15 cellular contexts compared by ENCODE assay signal in the genomic region with DNA sequence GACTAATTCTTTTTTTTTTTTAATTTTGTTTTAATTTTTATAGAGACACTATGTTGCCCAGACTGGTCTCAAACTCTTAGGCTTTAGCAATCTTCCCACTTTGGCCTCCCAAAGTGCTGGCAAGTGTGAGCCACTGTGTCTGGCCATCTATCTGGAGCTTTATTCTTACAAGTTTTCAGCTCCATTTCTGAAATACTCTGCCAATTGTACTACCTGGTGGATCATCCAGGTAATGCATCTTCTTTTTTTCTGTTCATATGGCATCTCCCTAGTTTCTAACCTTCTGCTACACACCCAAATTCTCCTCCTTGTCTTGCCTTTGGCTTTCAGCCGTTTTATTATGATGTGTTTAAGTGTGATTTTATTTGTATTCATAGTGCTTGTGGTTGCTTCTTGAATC. TPM values are rescaled to one million over a fixed set of nuclear protein-coding genes. Genes with fewer than 3 reads are reported as not detected.
DNase-seq lines count a peak whose midpoint lies in the region; ATAC-seq and TF ChIP-seq lines count a peak whose summit lies in the region.
"Had no signal": no experiment of that assay in that cellular context is flagged by ENCODE, and none has a peak within 500 bp of the region (broad histone marks: within the 10 kb centered on the region; RNA-seq: fewer than 3 reads in every experiment).

No MANE protein-coding gene starts in this region.

- H3K27me3 Mint-ChIP-seq in endothelial cell (ENCODE audit: unreplicated experiment) = peaks cover 2% of the 10 kb centered on the region
- H3K27me3 Mint-ChIP-seq in type B pancreatic cell = peaks cover 33% of the 10 kb centered on the region

- CTCF ChIA-PET in PC-3 (lab: Charles Lee) = interaction anchor here (0.5 to 1.4 kb wide), 17 partner anchors 8 to 517 kb away, joined by 3 to 34 read pairs (median 4); partner anchors contain the start of gene RTKN2

- H3K4me3 Mint-ChIP-seq in endothelial cell (ENCODE audit: unreplicated experiment) = no peak overlapping the region
- H3K4me3 Mint-ChIP-seq in type B pancreatic cell = no peak overlapping the region
- H3K4me3 Mint-ChIP-seq: naive thymus-derived CD4-positive, alpha-beta T cell had no signal

- H3K27me3 ChIP-seq in PC-3 (ENCODE audit: low read length) = no peaks in the 10 kb centered on the region
- peaks cover 0 to 18% (median 5%) of the 10 kb centered on the region in 7 donors for H3K27me3 ChIP-seq in heart right ventricle
- H3K27me3 ChIP-seq: esophagus muscularis mucosa, suprapubic skin had no signal

- no peaks in the 10 kb centered on the region for H3F3A ChIP-seq in PC-3 (ENCODE audit: low read length, unreplicated experiment)

- H3K4me1 Mint-ChIP-seq in endothelial cell (ENCODE audit: unreplicated experiment) (no peaks in the 10 kb centered on the region), type B pancreatic cell (ENCODE audit: unreplicated experiment) (no peaks in the 10 kb centered on the region)
- H3K4me1 Mint-ChIP-seq: naive thymus-derived CD4-positive, alpha-beta T cell had no signal

- intact Hi-C loops in PC-3 (cut with micrococcal nuclease) = loop anchor here (1.0 to 5.0 kb wide), 3 partner anchors 40 to 377 kb away; partner anchors contain the start of gene ZNF365
- intact Hi-C loops in heart right ventricle (cut with DNase I) = no loop called here

- POLR2A ChIA-PET in PC-3 (lab: Charles Lee; ENCODE audit: unreplicated experiment) = interaction anchor here (0.5 to 0.7 kb wide), 3 partner anchors 32 to 378 kb away, joined by 3 to 4 read pairs (median 4); no protein-coding TSS in a partner anchor

- H3K27ac Mint-ChIP-seq in endothelial cell (ENCODE audit: unreplicated experiment) (no peak overlapping the region), type B pancreatic cell (no peak overlapping the region)
- H3K27ac Mint-ChIP-seq: naive thymus-derived CD4-positive, alpha-beta T cell had no signal

- H3K9me2 ChIP-seq in PC-3 (replicated peaks; ENCODE audit: low read length) = no peaks in the 10 kb centered on the region

- no peak overlapping the region for H3K27ac ChIP-seq in PC-3 (ENCODE audit: low read length)
- H3K27ac ChIP-seq in heart right ventricle = no peak overlapping the region
- H3K27ac ChIP-seq: esophagus muscularis mucosa, suprapubic skin had no signal

- H3K36me3 ChIP-seq in PC-3 (ENCODE audit: low read depth, low read length) (no peaks in the 10 kb centered on the region), heart right ventricle (no peaks in the 10 kb centered on the region)
- H3K36me3 ChIP-seq: esophagus muscularis mucosa, suprapubic skin had no signal

- no peaks in the 10 kb centered on the region for H4K20me1 ChIP-seq in PC-3 (ENCODE audit: low read length)

- peak; percentile 91 for TF ChIP-seq CTCF in PC-3 (conservative IDR thresholded peaks at IDR 0.05; ENCODE audit: low read depth, low read length)
- peak; percentile 46 for TF ChIP-seq CTCF in endothelial cell (IDR thresholded peaks at IDR 0.05; ENCODE audit: unreplicated experiment)
- peak; percentile 48 for TF ChIP-seq CTCF in type B pancreatic cell (conservative IDR thresholded peaks at IDR 0.05)
- no peak for TF ChIP-seq CTCF in heart right ventricle (IDR thresholded peaks at IDR 0.05)

- no TSS peak for BruUV-seq in PC-3 (replicated peaks; lab: Mats Ljungman, UMichigan)

- WGBS in heart right ventricle, 2 donors = 0 to 35% methylated on average over 1 of the region's 1 CpG

- no peak overlapping the region for H3K4me3 ChIP-seq in PC-3 (ENCODE audit: low read length)
- no peak overlapping the region for H3K4me3 ChIP-seq in heart right ventricle
- H3K4me3 ChIP-seq: esophagus muscularis mucosa, suprapubic skin had no signal

- no peaks in the 10 kb centered on the region for H3K36me3 Mint-ChIP-seq in endothelial cell (ENCODE audit: low read depth, unreplicated experiment)
- H3K36me3 Mint-ChIP-seq in type B pancreatic cell = no peaks in the 10 kb centered on the region

- H2AFZ ChIP-seq in PC-3 (ENCODE audit: low read length) = no peak overlapping the region

- H3K4me1 ChIP-seq in PC-3 (ENCODE audit: insufficient read depth, low read length) = peaks cover 9% of the 10 kb centered on the region
- no peaks in the 10 kb centered on the region for H3K4me1 ChIP-seq in heart right ventricle
- H3K4me1 ChIP-seq: esophagus muscularis mucosa, suprapubic skin had no signal

- no peaks in the 10 kb centered on the region for H3K79me2 ChIP-seq in PC-3 (ENCODE audit: low read length)

- H3K4me2 ChIP-seq in PC-3 (ENCODE audit: low read length) = no peak overlapping the region

- H3K9ac ChIP-seq in PC-3 (ENCODE audit: low read length) = no peak overlapping the region

- DNase-seq in SKM-1 treated with dmso at 0.1 percent for 144 hours (lab: John Stamatoyannopoulos, UW; ENCODE audit: unreplicated experiment) = peak; percentile 1
- DNase-seq in SKM-1 (lab: John Stamatoyannopoulos, UW; ENCODE audit: unreplicated experiment) = no peak
- peak; percentile 88 for DNase-seq in PC-3
- DNase-seq in endothelial cell (ENCODE audit: low spot score) = no peak
- no peak for DNase-seq in type B pancreatic cell (ENCODE audit: extremely low spot score, unreplicated experiment)
- DNase-seq in heart right ventricle = no peak
- DNase-seq in D341Med (ENCODE audit: low spot score) = no peak
- no peak for DNase-seq in NCI-H146 treated with DMSO at 0.1 percent for 48 hours (lab: John Stamatoyannopoulos, UW; ENCODE audit: unreplicated experiment)
- DNase-seq: ACHN; activated gamma-delta T cell; DMS153; naive thymus-derived CD4-positive, alpha-beta T cell; NCI-H1436 had no signal

- ATAC-seq in PC-3 = peak; percentile 57
- no peak for ATAC-seq in heart right ventricle
- ATAC-seq: naive thymus-derived CD4-positive, alpha-beta T cell had no signal

- H3K9me3 ChIP-seq in PC-3 (ENCODE audit: low read length) (no peaks in the 10 kb centered on the region), heart right ventricle (peaks cover 0 to 31% (median 6%) of the 10 kb centered on the region in 11 donors)
- H3K9me3 ChIP-seq: suprapubic skin had no signal

- H3K9me3 Mint-ChIP-seq in endothelial cell (ENCODE audit: unreplicated experiment) (no peaks in the 10 kb centered on the region), type B pancreatic cell (no peaks in the 10 kb centered on the region)

RNA-seq across cellular contexts. Expression of gene ZNF365, which starts 40.2 kb away (rescaled TPM):
- total RNA-seq in PC-3 (2014; rRNA removed) (19.0 and 20.2 TPM in 2 replicates), endothelial cell (ENCODE audit: unreplicated experiment) (not detected), type B pancreatic cell (ENCODE audit: low replicate concordance) (0.38 and 0.63 TPM in 2 replicates), heart right ventricle (under 1 TPM; 0.05 to 0.60 (median 0.20) TPM)
- under 1 TPM; 0.07 TPM for polyA plus RNA-seq in heart right ventricle
- polyA plus RNA-seq: naive thymus-derived CD4-positive, alpha-beta T cell had no signal

Comparison
In these comparisons a context has a peak if more than half of its experiments do, and no peak if none do; other contexts are left out.
1. DNase-seq: peak in SKM-1 treated with dmso at 0.1 percent for 144 hours (single experiment) and PC-3 (single experiment); none in SKM-1 (single experiment), endothelial cell (single experiment), type B pancreatic cell (single experiment), heart right ventricle (0 of 2), D341Med (single experiment) and NCI-H146 treated with DMSO at 0.1 percent for 48 hours (single experiment).
2. CTCF ChIP-seq: peak in PC-3 (single experiment), endothelial cell (single experiment) and type B pancreatic cell (single experiment); none in heart right ventricle (0 of 9).
3. RNA of gene ZNF365, which starts 40.2 kb away (total RNA-seq): 19.0 to 20.2 TPM in PC-3; 0.38 to 0.63 TPM in type B pancreatic cell, 0.05 to 0.60 TPM in heart right ventricle and not detected in endothelial cell (single experiment); every median in the first group is over 10 times any median in the second.